In the genomic region with DNA sequence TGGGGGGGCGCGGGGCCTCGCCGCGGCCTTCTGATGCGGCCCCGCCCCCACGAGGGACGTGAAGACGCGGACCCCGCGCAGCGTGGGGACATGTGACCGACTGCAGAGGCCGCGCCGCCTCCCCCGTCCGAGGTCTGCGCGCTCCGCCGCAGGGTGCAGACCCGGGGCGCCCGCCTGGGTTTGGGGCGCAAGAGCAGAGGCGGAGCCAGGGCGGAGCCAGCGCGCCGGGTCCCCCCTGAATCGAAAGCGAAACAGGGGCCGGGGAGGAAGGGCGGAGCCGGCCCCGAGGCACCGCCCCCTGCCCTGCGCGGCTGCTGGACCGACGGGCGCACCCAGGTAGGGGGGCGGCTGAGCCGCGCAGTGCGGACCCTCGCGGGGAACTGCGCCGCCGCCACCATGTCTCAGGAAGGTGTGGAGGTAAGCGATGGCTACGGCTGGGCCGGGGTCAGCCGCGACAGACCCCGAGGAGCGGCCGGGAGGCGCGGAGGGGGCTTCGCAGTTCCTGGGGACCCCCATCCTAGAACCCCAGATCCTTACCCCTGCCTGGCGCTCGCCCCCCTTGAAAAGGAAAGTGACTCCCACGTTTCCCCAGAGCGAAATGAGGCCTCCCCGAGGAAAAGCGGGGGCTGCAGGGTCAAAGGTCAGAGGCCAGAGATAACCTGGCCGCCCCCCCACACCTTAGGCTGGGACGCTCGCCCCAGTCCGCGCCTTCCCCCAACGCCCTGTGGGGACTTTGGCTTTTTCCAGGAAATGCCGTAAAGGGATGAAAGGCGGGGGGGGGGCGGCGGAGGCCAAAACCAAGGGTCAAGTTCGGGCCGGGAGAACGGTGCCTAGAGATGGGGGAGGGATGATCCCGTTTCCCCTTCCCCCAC, we compare ENCODE assay signal across 8 cellular contexts. TPM values are rescaled to one million over a fixed set of nuclear protein-coding genes. Genes with fewer than 3 reads are reported as not detected.
DNase-seq lines count a peak whose midpoint lies in the region; ATAC-seq and TF ChIP-seq lines count a peak whose summit lies in the region.

A gene (plus strand): TSS at position 286 of the 872 bp plus-strand sequence. CDS start 111 bp downstream, at position 397.

- H3K36me3 ChIP-seq in SJSA1, result peaks cover 13% of the 10 kb centered on the region

- ATAC-seq in GM18909 (IDR thresholded peaks at IDR 0.05; ENCODE audit: poor library complexity, unreplicated experiment), result peak; percentile 85
- peak; percentile 68 for ATAC-seq in HG03342 (IDR thresholded peaks at IDR 0.05; ENCODE audit: unreplicated experiment)
- peak; percentile 87 for ATAC-seq in omental fat pad (ENCODE audit: low FRiP score)

- 0 out of 2 replicates have a peak, but pooled peaks cover 10% of the 10 kb centered on the region for H3K4me1 ChIP-seq in SJSA1 (replicated peaks)

- peak within 1 kb of the TSS; percentile 15; the same call in 1 of the 2 replicates for H3K27ac ChIP-seq in SJSA1

- in situ Hi-C loops in ACHN (cut with HindIII; ENCODE audit: low pct_ligation_motif_present, low pct_unique_long_range_greater_than_20kb, low sequenced_read_pairs), result no loop called here

- TF ChIP-seq CTCF in omental fat pad (IDR thresholded peaks at IDR 0.05), result no peak

- DNase-seq in ACHN, result peak; percentile 69
- DNase-seq in SJSA1 (ENCODE audit: low read depth in 1 of 2, low spot score in 2 of 2), result peak in 1 of 2 experiments; percentile 73
- peak; percentile 81 for DNase-seq in activated naive CD4-positive, alpha-beta T cell treated with anti-CD3 and anti-CD28 coated beads, Interleukin-2, amount 50 U/mL, for 16 hours
- DNase-seq in glomerular endothelial cell (ENCODE audit: extremely low read depth, low read depth, low spot score), result no peak
- DNase-seq in omental fat pad (ENCODE audit: low spot score), result no peak
- DNase-seq in superior temporal gyrus (ENCODE audit: extremely low spot score), result peak; percentile 49

- no peaks in the 10 kb centered on the region for H3K9me3 ChIP-seq in SJSA1 (replicated peaks)

- H3K27me3 ChIP-seq in SJSA1 (replicated peaks), result no peaks in the 10 kb centered on the region

- H3K4me3 ChIP-seq in SJSA1, result peak within 1 kb of the TSS; percentile 90

RNA-seq across cellular contexts. Expression of the gene that starts here (rescaled TPM):
- 14.5 and 17.4 TPM in 2 replicates for total RNA-seq in SJSA1 (2014; rRNA removed; shearing (Covaris generic))
- total RNA-seq in glomerular endothelial cell (51.5 and 55.7 TPM in 2 replicates), omental fat pad (10 to 100 TPM; 20.7 to 36.7 (median 27.7) TPM)

Comparison
In these comparisons a context has a peak if more than half of its experiments do, and no peak if none do; other contexts are left out.
1. DNase-seq: peak in ACHN (single experiment), activated naive CD4-positive, alpha-beta T cell treated with anti-CD3 and anti-CD28 coated beads, Interleukin-2, amount 50 U/mL, for 16 hours (single experiment) and superior temporal gyrus (single experiment); none in glomerular endothelial cell (single experiment) and omental fat pad (single experiment).
2. Peak in every context shown above with its lines, with median percentiles within 50 percentile points of each other: ATAC-seq.